ENCODE assay signal across 9 cellular contexts in the genomic region with DNA sequence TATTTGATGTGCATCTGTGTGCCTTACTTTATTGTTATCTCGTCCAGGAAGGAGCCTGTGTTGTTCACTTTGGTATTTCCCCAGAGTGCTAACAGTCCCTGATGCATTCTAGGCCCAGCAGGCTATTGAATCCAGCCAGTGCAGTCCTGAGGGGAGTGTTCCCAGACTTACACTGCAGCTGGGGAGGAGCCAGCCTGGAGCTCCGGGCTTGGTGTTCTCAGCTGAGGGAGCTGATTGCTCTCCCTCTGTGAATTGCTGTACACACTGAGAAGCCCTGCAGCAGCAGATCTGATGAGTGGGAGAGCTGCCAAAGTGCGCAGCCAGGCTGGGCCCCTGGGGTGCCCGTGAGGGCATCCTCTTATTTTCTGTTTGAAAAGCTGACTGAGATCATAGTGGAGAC.
A peak's percentile ranks its signal among the peaks of the same experiment; 100 is the strongest.
DNase-seq lines count a peak whose midpoint lies in the region; ATAC-seq and TF ChIP-seq lines count a peak whose summit lies in the region.
"Had no signal": no experiment of that assay in that cellular context is flagged by ENCODE, and none has a peak within 500 bp of the region (broad histone marks: within the 10 kb centered on the region; RNA-seq: fewer than 3 reads in every experiment).

No MANE protein-coding gene starts in this region.

- peak overlapping the region; percentile 39 for H3K4me2 ChIP-seq in neural progenitor cell

- CTCF ChIA-PET in naive thymus-derived CD4-positive, alpha-beta T cell (lab: Charles Lee) = no interaction called here

- peaks cover 49% of the 10 kb centered on the region for H3K4me1 ChIP-seq in neural progenitor cell
- H3K4me1 ChIP-seq in tibial artery = peaks cover 0 to 6% (median 0%) of the 10 kb centered on the region in 4 donors
- H3K4me1 ChIP-seq in naive thymus-derived CD4-positive, alpha-beta T cell (ENCODE audit: control insufficient read depth in 2 of 2, insufficient read depth in 2 of 2, low read length in 2 of 2) = no peaks in the 10 kb centered on the region

- no peak overlapping the region for H3K9ac ChIP-seq in neural progenitor cell

- DNase-seq in ELF-1 (ENCODE audit: low read depth, low spot score) (peak; percentile 90), NCI-H446 treated with DMSO at 0.1 percent for 48 hours (lab: John Stamatoyannopoulos, UW) (peak; percentile 88), fibroblast of the aortic adventitia (ENCODE audit: low read depth) (peak; percentile 9), neural progenitor cell (ENCODE audit: low spot score) (peak; percentile 84), tibial artery (no peak), GM13976 (ENCODE audit: low spot score) (no peak)
- DNase-seq in naive thymus-derived CD4-positive, alpha-beta T cell = no peak
- DNase-seq: T1000 had no signal

- intact Hi-C loops in tibial artery (cut with DNase I; ENCODE audit: low total_unique reads) = no loop called here
- intact Hi-C loops in naive thymus-derived CD4-positive, alpha-beta T cell (cut with micrococcal nuclease) = no loop called here

- no peak for TF ChIP-seq CTCF in fibroblast of the aortic adventitia (IDR thresholded peaks at IDR 0.05; ENCODE audit: insufficient read depth, low read length)
- no peak for TF ChIP-seq CTCF in neural progenitor cell (IDR thresholded peaks at IDR 0.05)
- no peak for TF ChIP-seq CTCF in tibial artery (IDR thresholded peaks at IDR 0.05)
- no peak for TF ChIP-seq CTCF in GM13976 (IDR thresholded peaks at IDR 0.05; ENCODE audit: borderline replicate concordance, control extremely low read depth, extremely low read depth, insufficient read depth, missing control alignments)

- no peak for ATAC-seq in HG03457 (IDR thresholded peaks at IDR 0.05; ENCODE audit: unreplicated experiment)
- ATAC-seq in naive thymus-derived CD4-positive, alpha-beta T cell = no peak

- POLR2A ChIA-PET in naive thymus-derived CD4-positive, alpha-beta T cell (lab: Charles Lee) = no interaction called here

- no peaks in the 10 kb centered on the region for H4K20me1 ChIP-seq in neural progenitor cell (ENCODE audit: low read depth)

- no peaks in the 10 kb centered on the region for H3K27me3 ChIP-seq in neural progenitor cell
- no peaks in the 10 kb centered on the region for H3K27me3 ChIP-seq in tibial artery
- no peaks in the 10 kb centered on the region for H3K27me3 ChIP-seq in naive thymus-derived CD4-positive, alpha-beta T cell (ENCODE audit: control insufficient read depth in 2 of 2, insufficient read depth in 2 of 2, low read length in 2 of 2)

- no peaks in the 10 kb centered on the region for H3K27me3 Mint-ChIP-seq in neural progenitor cell (ENCODE audit: insufficient read depth, low read depth)
- peaks cover 2 to 15% (median 8%) of the 10 kb centered on the region in 5 donors for H3K27me3 Mint-ChIP-seq in naive thymus-derived CD4-positive, alpha-beta T cell

- peak overlapping the region; percentile 92 for H3K27ac Mint-ChIP-seq in neural progenitor cell
- H3K27ac Mint-ChIP-seq in naive thymus-derived CD4-positive, alpha-beta T cell = no peak overlapping the region

- no peaks in the 10 kb centered on the region for H3K79me2 ChIP-seq in neural progenitor cell (ENCODE audit: low read depth)

- no peak overlapping the region for H3K4me3 ChIP-seq in fibroblast of the aortic adventitia (ENCODE audit: low read depth, low read length)
- no peak overlapping the region for H3K4me3 ChIP-seq in neural progenitor cell
- H3K4me3 ChIP-seq in tibial artery = no peak overlapping the region
- no peak overlapping the region for H3K4me3 ChIP-seq in naive thymus-derived CD4-positive, alpha-beta T cell (ENCODE audit: low read length)

- H3K9me3 ChIP-seq in neural progenitor cell (ENCODE audit: low read depth) (no peaks in the 10 kb centered on the region), tibial artery (no peaks in the 10 kb centered on the region)
- H3K9me3 ChIP-seq in naive thymus-derived CD4-positive, alpha-beta T cell (ENCODE audit: control insufficient read depth in 2 of 3, low read length in 3 of 3) = no peaks in the 10 kb centered on the region

- H3K36me3 ChIP-seq in neural progenitor cell = no peaks in the 10 kb centered on the region
- H3K36me3 ChIP-seq in tibial artery = no peaks in the 10 kb centered on the region
- no peaks in the 10 kb centered on the region for H3K36me3 ChIP-seq in naive thymus-derived CD4-positive, alpha-beta T cell (ENCODE audit: control insufficient read depth in 2 of 3, insufficient read depth in 3 of 3, low read length in 3 of 3)

- peak overlapping the region; percentile 21 for H3K4me3 Mint-ChIP-seq in neural progenitor cell
- H3K4me3 Mint-ChIP-seq in naive thymus-derived CD4-positive, alpha-beta T cell = no peak overlapping the region

- H2AFZ ChIP-seq in neural progenitor cell (replicated peaks) = no peak overlapping the region

- peaks cover 17% of the 10 kb centered on the region for H3K36me3 Mint-ChIP-seq in neural progenitor cell
- no peaks in the 10 kb centered on the region for H3K36me3 Mint-ChIP-seq in naive thymus-derived CD4-positive, alpha-beta T cell

- in situ Hi-C loops in GM13976 (cut with MboI; ENCODE audit: low sequenced_read_pairs, unreplicated experiment) = no loop called here

- H3K9me3 Mint-ChIP-seq in neural progenitor cell = no peaks in the 10 kb centered on the region
- peaks cover 0 to 6% (median 0%) of the 10 kb centered on the region in 11 donors for H3K9me3 Mint-ChIP-seq in naive thymus-derived CD4-positive, alpha-beta T cell

- peaks cover 47% of the 10 kb centered on the region for H3F3A ChIP-seq in neural progenitor cell (ENCODE audit: low read depth)

- peaks cover 52% of the 10 kb centered on the region for H3K4me1 Mint-ChIP-seq in neural progenitor cell
- H3K4me1 Mint-ChIP-seq in naive thymus-derived CD4-positive, alpha-beta T cell = peaks cover 2 to 9% (median 7%) of the 10 kb centered on the region in 7 donors

- peak overlapping the region; percentile 78 for H3K27ac ChIP-seq in neural progenitor cell
- no peak overlapping the region for H3K27ac ChIP-seq in tibial artery
- H3K27ac ChIP-seq in naive thymus-derived CD4-positive, alpha-beta T cell (ENCODE audit: low read depth, low read length) = no peak overlapping the region

Comparison
In these comparisons a context has a peak if more than half of its experiments do, and no peak if none do; other contexts are left out.
1. DNase-seq: peak in ELF-1 (single experiment), NCI-H446 treated with DMSO at 0.1 percent for 48 hours (single experiment), fibroblast of the aortic adventitia (single experiment) and neural progenitor cell (single experiment); none in tibial artery (0 of 2), GM13976 (single experiment) and naive thymus-derived CD4-positive, alpha-beta T cell (0 of 9).